27 cellular contexts compared by ENCODE assay signal in the genomic region with DNA sequence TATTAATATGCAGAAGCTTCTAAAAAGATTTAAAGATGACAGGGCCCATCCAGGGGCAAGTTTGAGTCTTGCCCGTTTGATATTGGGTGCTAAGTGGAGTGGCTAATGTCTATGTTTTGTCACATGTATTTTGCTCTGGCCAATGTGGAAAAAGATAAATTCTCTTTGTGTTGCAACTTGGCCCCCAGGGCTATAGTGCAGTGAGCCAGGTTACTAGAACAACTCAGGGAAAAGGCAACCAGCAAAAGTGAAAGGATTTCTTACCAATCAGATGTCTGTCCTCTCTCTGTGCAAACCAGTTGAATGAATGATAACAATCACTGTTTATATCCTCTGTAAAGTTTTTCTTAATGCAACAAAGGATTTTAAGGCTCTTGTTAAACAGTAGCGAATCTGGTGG.
"Had no signal": no experiment of that assay in that cellular context is flagged by ENCODE, and none has a peak within 500 bp of the region (broad histone marks: within the 10 kb centered on the region; RNA-seq: fewer than 3 reads in every experiment).

No MANE protein-coding gene starts in this region.

- H3K4me3 Mint-ChIP-seq: activated CD4-positive, alpha-beta T cell treated with anti-CD3 and anti-CD28 coated beads, Interleukin-2, amount 10 ng/mL, durations not matched to agents 24 days and 14 days; activated CD8-positive, alpha-beta T cell treated with anti-CD3 and anti-CD28 coated beads for 36 hours; activated naive CD4-positive, alpha-beta T cell treated with anti-CD3 and anti-CD28 coated beads for 36 hours; activated naive CD8-positive, alpha-beta T cell treated with anti-CD3 and anti-CD28 coated beads, Interleukin-2, amount 50 U/mL, for 24 hours; memory B cell; stimulated activated memory B cell treated with anti-CD40 and anti-IgM and Interleukin-4, amounts not matched to agents 10 μg/mL and 1 μg/mL and 100 μg/mL, for 72 hours; T-cell had no signal

- H3K36me3 ChIP-seq: left ventricle myocardium inferior, neutrophil, pancreas, spleen had no signal

- H3K9me3 Mint-ChIP-seq: activated naive CD4-positive, alpha-beta T cell treated with anti-CD3 and anti-CD28 coated beads for 36 hours; memory B cell; stimulated activated memory B cell treated with anti-CD40 and anti-IgM and Interleukin-4, amounts not matched to agents 10 μg/mL and 1 μg/mL and 100 μg/mL, for 72 hours; T-cell had no signal

- H3K9me3 ChIP-seq: neutrophil, pancreas, testis had no signal

- H3K27me3 ChIP-seq: dorsolateral prefrontal cortex, foreskin keratinocyte, pancreas, spleen, testis had no signal

- H3K27ac ChIP-seq: dorsolateral prefrontal cortex, epithelial cell of prostate, foreskin keratinocyte, left ventricle myocardium inferior, neutrophil, pancreas, spleen, testis had no signal

- H3K4me3 ChIP-seq: dorsolateral prefrontal cortex, left ventricle myocardium inferior, mucosa of descending colon, pancreas, spleen, testis had no signal

- H3K27ac Mint-ChIP-seq: activated CD4-positive, alpha-beta T cell treated with anti-CD3 and anti-CD28 coated beads, Interleukin-2, amount 10 ng/mL, durations not matched to agents 24 days and 14 days; activated CD8-positive, alpha-beta T cell treated with anti-CD3 and anti-CD28 coated beads for 36 hours; activated naive CD4-positive, alpha-beta T cell treated with anti-CD3 and anti-CD28 coated beads for 36 hours; activated naive CD8-positive, alpha-beta T cell treated with anti-CD3 and anti-CD28 coated beads, Interleukin-2, amount 50 U/mL, for 24 hours; memory B cell; naive B cell; stimulated activated memory B cell treated with anti-CD40 and anti-IgM and Interleukin-4, amounts not matched to agents 10 μg/mL and 1 μg/mL and 100 μg/mL, for 72 hours; T-cell had no signal

- H3K4me1 ChIP-seq: testis had no signal

- ATAC-seq: activated CD8-positive, alpha-beta T cell treated with anti-CD3 and anti-CD28 coated beads for 36 hours; activated naive CD8-positive, alpha-beta T cell treated with anti-CD3 and anti-CD28 coated beads, Interleukin-2, amount 50 U/mL, for 24 hours; foreskin keratinocyte; mucosa of descending colon; stimulated activated memory B cell treated with anti-CD40 and anti-IgM and Interleukin-4, amounts not matched to agents 10 μg/mL and 1 μg/mL and 100 μg/mL, for 72 hours; T-cell had no signal

- DNase-seq: activated CD4-positive, alpha-beta T cell treated with anti-CD3 and anti-CD28 coated beads, Interleukin-2, amount 10 ng/mL, durations not matched to agents 24 days and 14 days; activated CD4-positive, CD25-positive, alpha-beta regulatory T cell; activated CD8-positive, alpha-beta T cell treated with anti-CD3 and anti-CD28 coated beads for 36 hours; activated naive CD4-positive, alpha-beta T cell treated with anti-CD3 and anti-CD28 coated beads for 36 hours; activated naive CD8-positive, alpha-beta T cell treated with anti-CD3 and anti-CD28 coated beads, Interleukin-2, amount 50 U/mL, for 24 hours; activated T-cell treated with anti-CD3 and anti-CD28 coated beads, Interleukin-2, amount 50 U/mL, for 1 hour; anterior cingulate cortex; caudate nucleus; dorsolateral prefrontal cortex; foreskin keratinocyte; glutamatergic neuron; hypothalamus; kidney; left ventricle myocardium inferior; mucosa of descending colon; naive B cell; pancreas; spleen; stimulated activated CD4-positive, alpha-beta T cell treated with anti-CD3 and anti-CD28 coated beads, Interleukin-4, amount 100 ng/mL, for 4 hours; T-cell; T-helper 9 cell; testis had no signal

- H3K36me3 Mint-ChIP-seq: brain; memory B cell; naive B cell; stimulated activated memory B cell treated with anti-CD40 and anti-IgM and Interleukin-4, amounts not matched to agents 10 μg/mL and 1 μg/mL and 100 μg/mL, for 72 hours had no signal
